8 cellular contexts compared by ENCODE assay signal in the genomic region with DNA sequence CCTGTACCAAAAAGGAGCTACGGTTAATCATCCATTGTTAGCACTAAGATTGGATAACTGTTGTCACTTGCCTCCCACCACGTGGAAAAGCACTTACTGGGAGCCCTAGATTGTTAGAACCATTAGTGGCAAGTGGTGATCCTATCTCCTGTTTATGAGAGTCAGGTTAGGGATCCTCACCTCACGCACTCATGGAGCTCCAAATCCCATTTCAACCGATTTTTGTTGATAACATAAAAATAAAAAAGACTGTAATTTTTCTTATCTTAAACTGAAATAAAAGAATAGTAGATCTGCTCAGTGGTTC. TPM values are rescaled to one million over a fixed set of nuclear protein-coding genes. Genes with fewer than 3 reads are reported as not detected.
A peak's percentile ranks its signal among the peaks of the same experiment; 100 is the strongest.
DNase-seq lines count a peak whose midpoint lies in the region; ATAC-seq, FAIRE-seq and TF ChIP-seq lines count a peak whose summit lies in the region.

No MANE protein-coding gene starts in this region.

- CTCF ChIA-PET in activated naive CD4-positive, alpha-beta T cell treated with anti-CD3 and anti-CD28 coated beads, Interleukin-2, amount 10 ng/mL, durations not matched to agents 7 days and 5 days (lab: Charles Lee), result interaction anchor here (3.0 kb wide), 1 partner anchor 17 kb away, joined by 26 read pairs; a partner anchor contains a TSS
- CTCF ChIA-PET in HepG2 (lab: Yijun Ruan, JAX; ENCODE audit: low intra/inter-chr PET ratio, low total read pairs), result no interaction called here

- H3K4me3 ChIP-seq in HepG2 (replicated peaks in 1 of 3; ENCODE audit: insufficient read depth in 1 of 3, low read depth in 2 of 3, low read length in 3 of 3), result peak overlapping the region; percentile 70 to 95 (median 76)
- peak overlapping the region; percentile 62 to 98 (median 77) for H3K4me3 ChIP-seq in transverse colon

- H3K36me3 Mint-ChIP-seq in activated naive CD4-positive, alpha-beta T cell treated with anti-CD3 and anti-CD28 coated beads, Interleukin-2, amount 10 ng/mL, durations not matched to agents 7 days and 5 days, result peaks cover 26% of the 10 kb centered on the region
- H3K36me3 Mint-ChIP-seq in activated naive CD8-positive, alpha-beta T cell treated with anti-CD3 and anti-CD28 coated beads, Interleukin-2, amount 50 U/mL, for 24 hours (ENCODE audit: low read depth), result peaks cover 40% of the 10 kb centered on the region

- BruUV-seq in HepG2 (replicated peaks; lab: Mats Ljungman, UMichigan), result no TSS peak

- in situ Hi-C loops in HepG2 (cut with HindIII; ENCODE audit: extremely low pct_ligation_motif_present, low pct_unique_long_range_greater_than_20kb) (no loop called here), transverse colon (cut with MboI; ENCODE audit: low pct_ligation_motif_present in 1 of 4, low pct_unique_long_range_greater_than_20kb in 1 of 4, low sequenced_read_pairs in 3 of 4) (no loop called here)

- H3K27ac ChIP-seq in HepG2 (ENCODE audit: extremely low read length, insufficient read depth, low read length) (peak overlapping the region; percentile 96), transverse colon (peak overlapping the region in 3 of 4 donors; percentile 93 to 98 (median 95))

- POLR2A ChIA-PET in HepG2 (lab: Yijun Ruan, JAX), result interaction anchor here (1.0 to 3.3 kb wide), 3 partner anchors 10 to 17 kb away, joined by 4 to 125 read pairs (median 6); a partner anchor contains a TSS

- peak overlapping the region; percentile 93 for H3K4me3 Mint-ChIP-seq in activated naive CD4-positive, alpha-beta T cell treated with anti-CD3 and anti-CD28 coated beads, Interleukin-2, amount 10 ng/mL, durations not matched to agents 7 days and 5 days
- peak overlapping the region; percentile 96 for H3K4me3 Mint-ChIP-seq in activated naive CD8-positive, alpha-beta T cell treated with anti-CD3 and anti-CD28 coated beads, Interleukin-2, amount 50 U/mL, for 24 hours

- no peak for DNase-seq in activated naive CD4-positive, alpha-beta T cell treated with anti-CD3 and anti-CD28 coated beads, Interleukin-2, amount 10 ng/mL, durations not matched to agents 7 days and 5 days
- no peak for DNase-seq in activated naive CD4-positive, alpha-beta T cell treated with Interleukin-2 at 50 U/mL for 16 hours
- no peak for DNase-seq in activated naive CD8-positive, alpha-beta T cell treated with anti-CD3 and anti-CD28 coated beads, Interleukin-2, amount 50 U/mL, for 24 hours
- DNase-seq in HepG2 (ENCODE audit: low spot score) (no peak), transverse colon (no peak), NCI-H2107 (lab: John Stamatoyannopoulos, UW) (no peak), HK-2 (ENCODE audit: unreplicated experiment) (no peak)

- H3K36me3 ChIP-seq in HepG2 (replicated peaks in 1 of 2; ENCODE audit: control insufficient read depth in 1 of 2, insufficient read depth in 2 of 2, low read length in 2 of 2) (peaks cover 0 to 21% of the 10 kb centered on the region in 2 experiments; a peak in 3 of 5 replicates), transverse colon (peaks cover 0 to 9% (median 2%) of the 10 kb centered on the region in 4 donors)

- ATAC-seq in activated naive CD8-positive, alpha-beta T cell treated with anti-CD3 and anti-CD28 coated beads, Interleukin-2, amount 50 U/mL, for 24 hours, result no peak
- no peak for ATAC-seq in HepG2
- no peak for ATAC-seq in GM21786 (IDR thresholded peaks at IDR 0.05; ENCODE audit: unreplicated experiment)

- no peak for TF ChIP-seq CTCF in HepG2 (CRISPR knock-in tag; IDR thresholded peaks at IDR 0.05)
- TF ChIP-seq CTCF in transverse colon (IDR thresholded peaks at IDR 0.05), result no peak

- H3K4me2 ChIP-seq in HepG2 (ENCODE audit: low read depth, low read length), result peak overlapping the region; percentile 87

- H3K4me1 Mint-ChIP-seq in activated naive CD4-positive, alpha-beta T cell treated with anti-CD3 and anti-CD28 coated beads, Interleukin-2, amount 10 ng/mL, durations not matched to agents 7 days and 5 days, result peaks cover 38% of the 10 kb centered on the region
- H3K4me1 Mint-ChIP-seq in activated naive CD8-positive, alpha-beta T cell treated with anti-CD3 and anti-CD28 coated beads, Interleukin-2, amount 50 U/mL, for 24 hours, result peaks cover 42% of the 10 kb centered on the region

- H3K4me1 ChIP-seq in HepG2 (ENCODE audit: insufficient read depth, low read length) (peaks cover 45% of the 10 kb centered on the region), transverse colon (peaks cover 14 to 33% (median 23%) of the 10 kb centered on the region in 4 donors)

- TF ChIP-seq RAD21 in HepG2 (CRISPR knock-in tag; IDR thresholded peaks at IDR 0.05), result no peak

- peaks cover 45% of the 10 kb centered on the region for H3K79me2 ChIP-seq in HepG2 (ENCODE audit: insufficient read depth, low read length)

- 2% methylated on average over 4 of the region's 4 CpGs for WGBS in HepG2 (ENCODE audit: low lambda C conversion rate)
- 9 to 21% methylated on average over 3 to 4 of the region's 4 CpGs for WGBS in transverse colon (ENCODE audit: low coverage in 1 of 2), 2 donors

- H2AFZ ChIP-seq in HepG2 (ENCODE audit: low read length), result no peak overlapping the region

- H3K9ac ChIP-seq in HepG2 (ENCODE audit: insufficient read depth, low read depth, low read length), result peak overlapping the region; percentile 98

- intact Hi-C loops in HepG2 (cut with micrococcal nuclease; ENCODE audit: unreplicated experiment), result no loop called here
- intact Hi-C loops in transverse colon (cut with DNase I; ENCODE audit: low total_unique reads), result no loop called here

- H3K27me3 ChIP-seq in HepG2 (ENCODE audit: control insufficient read depth in 1 of 2, insufficient read depth in 2 of 2, low read length in 2 of 2), result no peaks in the 10 kb centered on the region; a peak in 2 of 5 replicates
- H3K27me3 ChIP-seq in transverse colon, result no peaks in the 10 kb centered on the region

- H3K9me3 ChIP-seq in HepG2 (ENCODE audit: low read length), result no peaks in the 10 kb centered on the region
- H3K9me3 ChIP-seq in transverse colon, result no peaks in the 10 kb centered on the region

- FAIRE-seq in HepG2 (lab: Jason Lieb, UNC), result no peak

- no peaks in the 10 kb centered on the region for H3K9me3 Mint-ChIP-seq in activated naive CD4-positive, alpha-beta T cell treated with anti-CD3 and anti-CD28 coated beads, Interleukin-2, amount 10 ng/mL, durations not matched to agents 7 days and 5 days
- H3K9me3 Mint-ChIP-seq in activated naive CD8-positive, alpha-beta T cell treated with anti-CD3 and anti-CD28 coated beads, Interleukin-2, amount 50 U/mL, for 24 hours, result no peaks in the 10 kb centered on the region

- TF ChIP-seq POLR2A in HepG2 (IDR thresholded peaks at IDR 0.05; ENCODE audit: insufficient read depth in 1 of 2, low read depth in 2 of 2, low read length in 2 of 2), result no peak
- TF ChIP-seq POLR2A in transverse colon (IDR thresholded peaks at IDR 0.05), result no peak

- TF ChIP-seq EP300 in HepG2 (IDR thresholded peaks at IDR 0.05; ENCODE audit: low read depth in 2 of 2, low read length in 2 of 2) (no peak), HepG2 (CRISPR knock-in tag; IDR thresholded peaks at IDR 0.05; ENCODE audit: borderline replicate concordance) (no peak), transverse colon (IDR thresholded peaks at IDR 0.05; ENCODE audit: low read depth) (no peak)

- peaks cover 30% of the 10 kb centered on the region for H4K20me1 ChIP-seq in HepG2 (ENCODE audit: insufficient read depth, low read length)

- peak overlapping the region; percentile 99 for H3K27ac Mint-ChIP-seq in activated naive CD4-positive, alpha-beta T cell treated with anti-CD3 and anti-CD28 coated beads, Interleukin-2, amount 10 ng/mL, durations not matched to agents 7 days and 5 days
- peak overlapping the region; percentile 99 for H3K27ac Mint-ChIP-seq in activated naive CD8-positive, alpha-beta T cell treated with anti-CD3 and anti-CD28 coated beads, Interleukin-2, amount 50 U/mL, for 24 hours

- H3K27me3 Mint-ChIP-seq in activated naive CD4-positive, alpha-beta T cell treated with anti-CD3 and anti-CD28 coated beads, Interleukin-2, amount 10 ng/mL, durations not matched to agents 7 days and 5 days, result no peaks in the 10 kb centered on the region
- H3K27me3 Mint-ChIP-seq in activated naive CD8-positive, alpha-beta T cell treated with anti-CD3 and anti-CD28 coated beads, Interleukin-2, amount 50 U/mL, for 24 hours, result no peaks in the 10 kb centered on the region

RNA-seq across cellular contexts. Expression of a gene that starts 1.0 kb away (rescaled TPM):
- total RNA-seq in HepG2 (2016; rRNA removed; fragmentation: Illumina TruSeq; extraction: Trizol) (33.1 and 79.5 TPM in 2 replicates), transverse colon (10 to 100 TPM in 2 of 4 donors, 1 to 10 TPM in 2; 4.2 to 19.2 (median 11.3) TPM)
- 3.2 and 3.5 TPM in 2 replicates for total RNA-seq in HepG2 (2016; cell fraction: cytosol; rRNA removed; fragmentation: Illumina TruSeq; extraction: Trizol; ENCODE audit: low read depth)
- 31.9 and 72.9 TPM in 2 replicates for total RNA-seq in HepG2 (2016; cell fraction: insoluble cytoplasmic fraction; rRNA removed; fragmentation: Illumina TruSeq; extraction: Trizol)
- total RNA-seq in HepG2 (2016; cell fraction: membrane; rRNA removed; fragmentation: Illumina TruSeq; extraction: Trizol), result 22.3 and 25.2 TPM in 2 replicates
- 29.2 and 36.6 TPM in 2 replicates for total RNA-seq in HepG2 (2016; cell fraction: nucleus; rRNA removed; fragmentation: Illumina TruSeq; extraction: Trizol)
- polyA plus RNA-seq in HepG2 (2011; rRNA removed), result 13.0 and 15.5 TPM in 2 replicates
- polyA plus RNA-seq in HepG2 (2011; cell fraction: cytosol; rRNA removed), result 4.8 and 9.1 TPM in 2 replicates
- 6.1 and 8.0 TPM in 2 replicates for polyA plus RNA-seq in HepG2 (2011; cell fraction: nucleus; rRNA removed)
- polyA plus RNA-seq in HepG2 (2012), result 13.6 and 14.2 TPM in 2 replicates
- polyA plus RNA-seq in HepG2 (2016; cell fraction: cytosol; fragmentation: Illumina TruSeq; extraction: Trizol; ENCODE audit: low read depth), result 1.4 TPM in 2 replicates
- polyA plus RNA-seq in HepG2 (2016; cell fraction: insoluble cytoplasmic fraction; fragmentation: Illumina TruSeq; extraction: Trizol; ENCODE audit: low read depth), result 37.9 and 43.1 TPM in 2 replicates
- polyA plus RNA-seq in HepG2 (2016; cell fraction: membrane; fragmentation: Illumina TruSeq; extraction: Trizol; ENCODE audit: low read depth), result 6.4 and 6.7 TPM in 2 replicates
- polyA plus RNA-seq in HepG2 (2016; cell fraction: nucleus; fragmentation: Illumina TruSeq; extraction: Trizol; ENCODE audit: insufficient read depth, low read depth), result 26.5 and 28.2 TPM in 2 replicates
- 20.6 and 23.6 TPM in 2 replicates for polyA minus RNA-seq in HepG2 (2011; rRNA and poly(A)+ RNA removed; ENCODE audit: low replicate concordance)
- polyA minus RNA-seq in HepG2 (2011; cell fraction: cytosol; rRNA and poly(A)+ RNA removed), result 28.6 and 38.0 TPM in 2 replicates
- 34.9 and 43.5 TPM in 2 replicates for polyA minus RNA-seq in HepG2 (2011; cell fraction: nucleus; rRNA and poly(A)+ RNA removed)

RNA-seq across cellular contexts. Expression of a gene that starts 17.6 kb away (rescaled TPM):
- 31.3 and 46.0 TPM in 2 replicates for total RNA-seq in HepG2 (2016; rRNA removed; fragmentation: Illumina TruSeq; extraction: Trizol)
- total RNA-seq in HepG2 (2016; cell fraction: cytosol; rRNA removed; fragmentation: Illumina TruSeq; extraction: Trizol; ENCODE audit: low read depth), result 4.8 and 5.6 TPM in 2 replicates
- total RNA-seq in HepG2 (2016; cell fraction: insoluble cytoplasmic fraction; rRNA removed; fragmentation: Illumina TruSeq; extraction: Trizol), result 29.2 and 45.4 TPM in 2 replicates
- 5.0 and 6.5 TPM in 2 replicates for total RNA-seq in HepG2 (2016; cell fraction: membrane; rRNA removed; fragmentation: Illumina TruSeq; extraction: Trizol)
- total RNA-seq in HepG2 (2016; cell fraction: nucleus; rRNA removed; fragmentation: Illumina TruSeq; extraction: Trizol), result 32.4 and 35.0 TPM in 2 replicates
- 13.8 and 18.7 TPM in 2 replicates for polyA plus RNA-seq in HepG2 (2011; rRNA removed)
- 6.9 and 13.7 TPM in 2 replicates for polyA plus RNA-seq in HepG2 (2011; cell fraction: cytosol; rRNA removed)
- polyA plus RNA-seq in HepG2 (2011; cell fraction: nucleus; rRNA removed), result 8.2 and 9.9 TPM in 2 replicates
- polyA plus RNA-seq in HepG2 (2012), result 7.2 and 9.3 TPM in 2 replicates
- 1.4 and 1.9 TPM in 2 replicates for polyA plus RNA-seq in HepG2 (2016; cell fraction: cytosol; fragmentation: Illumina TruSeq; extraction: Trizol; ENCODE audit: low read depth)
- 49.6 and 49.8 TPM in 2 replicates for polyA plus RNA-seq in HepG2 (2016; cell fraction: insoluble cytoplasmic fraction; fragmentation: Illumina TruSeq; extraction: Trizol; ENCODE audit: low read depth)
- polyA plus RNA-seq in HepG2 (2016; cell fraction: membrane; fragmentation: Illumina TruSeq; extraction: Trizol; ENCODE audit: low read depth), result 3.0 and 4.2 TPM in 2 replicates
- 33.5 and 34.1 TPM in 2 replicates for polyA plus RNA-seq in HepG2 (2016; cell fraction: nucleus; fragmentation: Illumina TruSeq; extraction: Trizol; ENCODE audit: insufficient read depth, low read depth)
- polyA minus RNA-seq in HepG2 (2011; rRNA and poly(A)+ RNA removed; ENCODE audit: low replicate concordance), result 11.6 and 36.2 TPM in 2 replicates
- polyA minus RNA-seq in HepG2 (2011; cell fraction: cytosol; rRNA and poly(A)+ RNA removed), result 16.1 and 16.7 TPM in 2 replicates
- polyA minus RNA-seq in HepG2 (2011; cell fraction: nucleus; rRNA and poly(A)+ RNA removed), result 62.4 and 70.9 TPM in 2 replicates
- total RNA-seq in transverse colon, result 10 to 100 TPM; 13.8 to 25.7 (median 23.5) TPM
